Comparison of ENCODE assay signal across 1 cellular context in genomic region chr1:219958875-219959417, GRCh38.
A peak's percentile ranks its signal among the peaks of the same experiment; 100 is the strongest.
TF ChIP-seq lines count a peak whose summit lies in the region.

No MANE protein-coding gene starts in this region.

TF ChIP-seq in HEK293, 187 proteins besides CTCF, POLR2A, EP300 and RAD21 (continued from another document and continues in another):
- TF ChIP-seq PBX3 (CRISPR knock-in tag; IDR thresholded peaks at IDR 0.05) (no peak), ZNF555 (tag by site-specific recombination; conservative IDR thresholded peaks at IDR 0.05) (no peak), ZNF169 (tag by site-specific recombination; IDR thresholded peaks at IDR 0.05) (no peak), EGR2 (tag by site-specific recombination; IDR thresholded peaks at IDR 0.05; ENCODE audit: low read depth) (no peak), ZNF776 (tag by site-specific recombination; IDR thresholded peaks at IDR 0.05; ENCODE audit: borderline replicate concordance) (no peak), ZNF140 (tag by site-specific recombination; IDR thresholded peaks at IDR 0.05) (no peak), KLF7 (tag by site-specific recombination; IDR thresholded peaks at IDR 0.05; ENCODE audit: borderline replicate concordance) (no peak; the same call in 1 of the 2 replicates), ZBTB48 (tag by site-specific recombination; IDR thresholded peaks at IDR 0.05) (peak; percentile 31; the same call in 1 of the 2 replicates), ZSCAN16 (tag by site-specific recombination; IDR thresholded peaks at IDR 0.05) (no peak), ZNF707 (tag by site-specific recombination; IDR thresholded peaks at IDR 0.05) (no peak), ZBTB49 (tag by site-specific recombination; IDR thresholded peaks at IDR 0.05; ENCODE audit: low read depth) (0 out of 2 replicates have a peak, but pooled peaks have one; percentile 22), ZNF280D (tag by site-specific recombination; IDR thresholded peaks at IDR 0.05) (no peak), KLF8 (tag by site-specific recombination; IDR thresholded peaks at IDR 0.05) (peak; percentile 72), ZNF561 (tag by site-specific recombination; IDR thresholded peaks at IDR 0.05; ENCODE audit: borderline replicate concordance) (peak; percentile 73; the same call in 1 of the 2 replicates), ZNF2 (tag by site-specific recombination; IDR thresholded peaks at IDR 0.05) (0 out of 2 replicates have a peak, but pooled peaks have one; percentile 25), ZNF324 (tag by site-specific recombination; IDR thresholded peaks at IDR 0.05) (0 out of 2 replicates have a peak, but pooled peaks have one; percentile 28), FEZF1 (tag by site-specific recombination; IDR thresholded peaks at IDR 0.05) (peak; percentile 93), ZNF629 (tag by site-specific recombination; IDR thresholded peaks at IDR 0.05) (peak; percentile 66; the same call in 1 of the 2 replicates), ZFP69B (tag by site-specific recombination; IDR thresholded peaks at IDR 0.05) (0 out of 2 replicates have a peak, but pooled peaks have one; percentile 53), ZNF785 (tag by site-specific recombination; IDR thresholded peaks at IDR 0.05) (no peak), ZNF639 (tag by site-specific recombination; IDR thresholded peaks at IDR 0.05) (no peak), ZBTB7A (tag by site-specific recombination; IDR thresholded peaks at IDR 0.05; ENCODE audit: low read depth) (no peak), TCF7L2 (IDR thresholded peaks at IDR 0.05; ENCODE audit: borderline replicate concordance, low read depth, low read length) (peak; percentile 39; the same call in 1 of the 2 replicates), ZXDB (tag by site-specific recombination; IDR thresholded peaks at IDR 0.05) (peak; percentile 81), ZNF433 (tag by site-specific recombination; IDR thresholded peaks at IDR 0.05; ENCODE audit: low read depth) (no peak), ZNF449 (tag by site-specific recombination; IDR thresholded peaks at IDR 0.05) (no peak), ZNF148 (tag by site-specific recombination; IDR thresholded peaks at IDR 0.05; ENCODE audit: borderline replicate concordance) (no peak), ZFP41 (tag by site-specific recombination; IDR thresholded peaks at IDR 0.05; ENCODE audit: borderline replicate concordance) (no peak), SCRT1 (tag by site-specific recombination; IDR thresholded peaks at IDR 0.05; ENCODE audit: borderline replicate concordance) (no peak; the same call in 1 of the 2 replicates), ZNF155 (tag by site-specific recombination; IDR thresholded peaks at IDR 0.05) (no peak), ZNF37A (tag by site-specific recombination; IDR thresholded peaks at IDR 0.05) (no peak), MYNN (tag by site-specific recombination; IDR thresholded peaks at IDR 0.05; ENCODE audit: borderline replicate concordance) (no peak), KLF9 (tag by site-specific recombination; IDR thresholded peaks at IDR 0.05; ENCODE audit: low read depth) (no peak), ZNF292 (tag by site-specific recombination; IDR thresholded peaks at IDR 0.05; ENCODE audit: borderline replicate concordance, low read depth) (no peak), ZNF664 (tag by site-specific recombination; IDR thresholded peaks at IDR 0.05) (no peak), ZNF362 (tag by site-specific recombination; IDR thresholded peaks at IDR 0.05) (no peak), ZNF26 (tag by site-specific recombination; IDR thresholded peaks at IDR 0.05) (no peak), ZNF18 (tag by site-specific recombination; IDR thresholded peaks at IDR 0.05) (peak; percentile 52), PRDM1 (tag by site-specific recombination; IDR thresholded peaks at IDR 0.05) (no peak), ZNF132 (tag by site-specific recombination; IDR thresholded peaks at IDR 0.05; ENCODE audit: borderline replicate concordance) (no peak), ZNF133 (tag by site-specific recombination; IDR thresholded peaks at IDR 0.05) (no peak), ZNF266 (tag by site-specific recombination; IDR thresholded peaks at IDR 0.05; ENCODE audit: low read depth) (no peak), SALL2 (tag by site-specific recombination; IDR thresholded peaks at IDR 0.05; ENCODE audit: borderline replicate concordance) (no peak), ZNF777 (tag by site-specific recombination; IDR thresholded peaks at IDR 0.05; ENCODE audit: borderline replicate concordance) (no peak), ZNF596 (tag by site-specific recombination; IDR thresholded peaks at IDR 0.05) (no peak), ZNF174 (tag by site-specific recombination; IDR thresholded peaks at IDR 0.05) (no peak), ZNF114 (tag by site-specific recombination; IDR thresholded peaks at IDR 0.05) (no peak), KLF16 (tag by site-specific recombination; IDR thresholded peaks at IDR 0.05) (peak; percentile 73), ZNF660 (tag by site-specific recombination; IDR thresholded peaks at IDR 0.05) (no peak), ZIC2 (tag by site-specific recombination; IDR thresholded peaks at IDR 0.05) (no peak)
